Comparison of ENCODE assay signal across 11 cellular contexts in the genomic region with DNA sequence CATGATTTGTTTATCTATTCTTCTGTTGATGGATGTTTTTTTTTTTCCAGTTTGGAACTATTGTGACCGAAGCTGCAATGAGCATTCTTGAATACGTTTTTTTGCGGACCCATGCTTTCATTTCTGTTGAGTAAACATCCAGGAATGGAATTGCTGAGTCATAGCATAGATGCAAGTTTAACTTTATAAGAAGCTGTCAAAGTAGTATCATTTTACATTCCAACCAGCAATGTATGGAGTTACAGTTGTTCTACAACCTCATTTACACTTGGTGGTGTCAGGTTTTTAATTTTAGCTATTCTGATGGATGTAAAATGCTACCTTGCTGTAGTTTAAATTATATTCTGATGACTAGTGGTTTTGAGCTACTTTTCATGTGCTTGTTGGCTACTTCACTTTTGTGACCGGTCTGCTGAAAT. TPM values are rescaled to one million over a fixed set of nuclear protein-coding genes. Genes with fewer than 3 reads are reported as not detected.
DNase-seq lines count a peak whose midpoint lies in the region; ATAC-seq and TF ChIP-seq lines count a peak whose summit lies in the region.
"Had no signal": no experiment of that assay in that cellular context is flagged by ENCODE, and none has a peak within 500 bp of the region (broad histone marks: within the 10 kb centered on the region; RNA-seq: fewer than 3 reads in every experiment).

No MANE protein-coding gene starts in this region.

- no peaks in the 10 kb centered on the region for H4K20me1 ChIP-seq in smooth muscle cell (ENCODE audit: low read depth)

- peak; percentile 76 for ATAC-seq in RWPE2 (ENCODE audit: low read depth)
- no peak for ATAC-seq in HG03469 (IDR thresholded peaks at IDR 0.05; ENCODE audit: unreplicated experiment)
- ATAC-seq: left ventricle myocardium superior had no signal

- no peaks in the 10 kb centered on the region for H3F3A ChIP-seq in smooth muscle cell (ENCODE audit: low read depth)

- H3K27ac ChIP-seq in RWPE2 (ENCODE audit: poor library complexity, severe bottlenecking): no peak overlapping the region
- no peak overlapping the region for H3K27ac ChIP-seq in smooth muscle cell (ENCODE audit: low read depth)

- TF ChIP-seq CTCF in RWPE2 (IDR thresholded peaks at IDR 0.05; ENCODE audit: poor library complexity, severe bottlenecking) (no peak), fibroblast of mammary gland (conservative IDR thresholded peaks at IDR 0.05; ENCODE audit: control insufficient read depth, insufficient read depth, low read depth, low read length) (no peak), smooth muscle cell (IDR thresholded peaks at IDR 0.05; ENCODE audit: borderline replicate concordance, insufficient read depth, poor library complexity, severe bottlenecking) (no peak)

- no peaks in the 10 kb centered on the region for H3K27me3 ChIP-seq in RWPE2 (ENCODE audit: insufficient read depth, poor library complexity, severe bottlenecking)
- no peaks in the 10 kb centered on the region for H3K27me3 ChIP-seq in smooth muscle cell (ENCODE audit: low read depth)

- no peak overlapping the region for H3K9ac ChIP-seq in smooth muscle cell (ENCODE audit: low read depth)

- H2AFZ ChIP-seq in smooth muscle cell (ENCODE audit: low read depth): no peak overlapping the region

- H3K4me1 ChIP-seq in RWPE2 (ENCODE audit: insufficient read depth, poor library complexity, severe bottlenecking) (peaks cover 3% of the 10 kb centered on the region), smooth muscle cell (ENCODE audit: low read depth) (no peaks in the 10 kb centered on the region)

- no peak overlapping the region for H3K4me3 ChIP-seq in RWPE2 (ENCODE audit: severe bottlenecking)
- H3K4me3 ChIP-seq in fibroblast of mammary gland (ENCODE audit: control insufficient read depth, low read depth, low read length): no peak overlapping the region
- no peak overlapping the region for H3K4me3 ChIP-seq in smooth muscle cell

- H3K9me3 ChIP-seq in RWPE2 (ENCODE audit: severe bottlenecking) (no peaks in the 10 kb centered on the region), smooth muscle cell (replicated peaks; ENCODE audit: low read depth) (no peaks in the 10 kb centered on the region)

- DNase-seq in HCEC 1CT (peak; percentile 94), RWPE2 (ENCODE audit: low spot score) (no peak), fibroblast of mammary gland (ENCODE audit: low read depth) (peak; percentile 91), smooth muscle cell (lab: John Stamatoyannopoulos, UW; ENCODE audit: unreplicated experiment) (no peak), HuH-7.5 (ENCODE audit: low spot score) (no peak), OCI-M1 (lab: John Stamatoyannopoulos, UW) (no peak)
- DNase-seq: activated CD8-positive, alpha-beta memory T cell treated with anti-CD3 and anti-CD28 coated beads, Interleukin-2, amount 50 U/mL, for 48 hours; left ventricle myocardium superior; NCI-H2107; right cardiac atrium had no signal

- H3K36me3 ChIP-seq in RWPE2 (ENCODE audit: low read depth): no peaks in the 10 kb centered on the region
- H3K36me3 ChIP-seq in smooth muscle cell (ENCODE audit: low read depth): no peaks in the 10 kb centered on the region

- peak overlapping the region; percentile 25 for H3K4me2 ChIP-seq in smooth muscle cell

- H3K79me2 ChIP-seq in smooth muscle cell (ENCODE audit: low read depth): no peaks in the 10 kb centered on the region

- WGBS in smooth muscle cell (ENCODE audit: low lambda C conversion rate): 61% methylated on average over 4 of the region's 4 CpGs

RNA-seq across cellular contexts. Expression of a gene that starts 49.0 kb away (rescaled TPM):
- total RNA-seq in smooth muscle cell: 5.4 and 9.4 TPM in 2 replicates
- polyA plus RNA-seq in smooth muscle cell: 1.4 and 2.5 TPM in 2 replicates

Comparison
In these comparisons a context has a peak if more than half of its experiments do, and no peak if none do; other contexts are left out.
1. DNase-seq: peak in HCEC 1CT (single experiment) and fibroblast of mammary gland (single experiment); none in RWPE2 (single experiment), smooth muscle cell (single experiment), HuH-7.5 (single experiment) and OCI-M1 (single experiment).